In genomic region chr4:113683143-113683542, GRCh38 we compare ENCODE assay signal across 8 cellular contexts.
DNase-seq lines count a peak whose midpoint lies in the region; ATAC-seq and TF ChIP-seq lines count a peak whose summit lies in the region.

No MANE protein-coding gene starts in this region.

- peak; percentile 97 for ATAC-seq in HG03159 (IDR thresholded peaks at IDR 0.05; ENCODE audit: unreplicated experiment)
- peak; percentile 93 for ATAC-seq in activated B cell treated with CpG ODN at 0.5 μM for 24 hours (ENCODE audit: low read depth)

- H3K4me3 ChIP-seq in coronary artery (no peak overlapping the region), MG63 (no peak overlapping the region)

- peak overlapping the region; percentile 70 for H3K27ac Mint-ChIP-seq in activated B cell treated with CpG ODN at 0.5 μM for 24 hours

- no peaks in the 10 kb centered on the region for H3K9me3 ChIP-seq in MG63

- H3K4me1 Mint-ChIP-seq in activated B cell treated with CpG ODN at 0.5 μM for 24 hours, result peaks cover 52% of the 10 kb centered on the region

- H3K4me3 Mint-ChIP-seq in activated B cell treated with CpG ODN at 0.5 μM for 24 hours, result peak overlapping the region; percentile 13

- intact Hi-C loops in activated B cell treated with CpG ODN at 0.5 μM for 24 hours (cut with micrococcal nuclease), result loop anchor here (1.0 to 2.0 kb wide), 7 partner anchors 9 to 136 kb away; no protein-coding TSS in a partner anchor

- H3K36me3 Mint-ChIP-seq in activated B cell treated with CpG ODN at 0.5 μM for 24 hours (ENCODE audit: low read depth), result peaks cover 46% of the 10 kb centered on the region

- POLR2A ChIA-PET in activated B cell treated with CpG ODN at 0.5 μM for 24 hours (lab: Charles Lee), result no interaction called here

- CTCF ChIA-PET in activated B cell treated with CpG ODN at 0.5 μM for 24 hours (lab: Charles Lee), result interaction anchor here (1.7 kb wide), 1 partner anchor 10 kb away, joined by 5 read pairs; no protein-coding TSS in a partner anchor

- DNase-seq in activated gamma-delta T cell treated with Interleukin-2 at 50 U/mL for 16 hours (peak; percentile 51), activated gamma-delta T cell (lab: John Stamatoyannopoulos, UW) (no peak), activated B cell treated with CpG ODN at 0.5 μM for 24 hours (peak; percentile 33), coronary artery (ENCODE audit: low spot score) (no peak), MG63 (no peak), retina (no peak)
- DNase-seq in stimulated activated CD8-positive, alpha-beta memory T cell treated with anti-CD3 and anti-CD28 coated beads, Interleukin-2, amount 100 ng/mL, for 1 hour (ENCODE audit: low read depth in 2 of 2), result peak; percentile 12 to 24

- H3K27ac ChIP-seq in coronary artery, result peak overlapping the region; percentile 43 to 50

- TF ChIP-seq CTCF in activated B cell treated with CpG ODN at 0.5 μM for 24 hours (IDR thresholded peaks at IDR 0.05) (no peak), coronary artery (IDR thresholded peaks at IDR 0.05) (no peak)

- H3K27me3 Mint-ChIP-seq in activated B cell treated with CpG ODN at 0.5 μM for 24 hours, result no peaks in the 10 kb centered on the region

- no peaks in the 10 kb centered on the region for H3K27me3 ChIP-seq in MG63

- peaks cover 5% of the 10 kb centered on the region for H3K9me3 Mint-ChIP-seq in activated B cell treated with CpG ODN at 0.5 μM for 24 hours

- H3K36me3 ChIP-seq in MG63, result peaks cover 2% of the 10 kb centered on the region; the same call in 1 of the 2 replicates

Comparison
In these comparisons a context has a peak if more than half of its experiments do, and no peak if none do; other contexts are left out.
1. DNase-seq: peak in activated gamma-delta T cell treated with Interleukin-2 at 50 U/mL for 16 hours (single experiment), activated B cell treated with CpG ODN at 0.5 μM for 24 hours (single experiment) and stimulated activated CD8-positive, alpha-beta memory T cell treated with anti-CD3 and anti-CD28 coated beads, Interleukin-2, amount 100 ng/mL, for 1 hour (2 of 2); none in activated gamma-delta T cell (single experiment), coronary artery (single experiment), MG63 (single experiment) and retina (single experiment).